8 cellular contexts compared by ENCODE assay signal in the genomic region with DNA sequence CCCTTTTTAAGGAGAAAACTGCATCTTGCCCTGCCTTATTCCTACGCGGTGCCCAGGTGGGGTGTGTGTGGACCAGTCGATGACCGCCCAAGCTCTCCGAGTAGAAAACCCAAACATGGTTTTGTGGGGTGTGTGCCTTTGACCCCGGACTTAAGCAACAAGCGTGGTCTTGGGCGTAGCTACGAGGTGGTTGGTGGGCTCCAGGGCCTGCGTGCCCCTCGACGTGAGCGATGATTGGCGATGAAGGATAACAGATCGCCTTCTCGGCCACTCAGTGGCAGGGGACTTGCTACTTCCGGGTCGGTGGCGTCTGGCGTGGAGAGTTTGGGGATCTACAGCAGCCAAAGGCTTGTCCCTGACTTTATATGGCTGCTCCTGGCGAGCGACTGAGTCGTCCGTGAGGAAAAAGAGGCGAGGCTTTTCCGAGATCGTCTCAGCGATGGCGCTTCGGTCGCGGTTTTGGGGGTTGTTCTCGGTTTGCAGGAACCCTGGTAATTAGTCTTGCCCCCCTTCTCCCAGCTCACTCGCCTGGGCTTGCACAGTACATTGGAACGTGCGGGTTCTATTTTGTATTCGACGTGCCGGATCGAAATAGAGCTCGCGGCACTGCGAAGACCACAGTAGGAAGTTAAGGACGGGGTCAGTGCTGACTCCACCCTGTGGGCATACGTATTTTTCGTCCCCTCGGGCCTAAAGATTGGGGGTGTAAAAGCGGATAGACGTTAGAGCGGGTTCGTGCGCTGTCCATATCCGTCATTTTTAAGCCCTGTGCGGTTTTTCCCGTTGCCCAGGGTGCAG. TPM values are rescaled to one million over a fixed set of nuclear protein-coding genes. Genes with fewer than 3 reads are reported as not detected.
DNase-seq lines count a peak whose midpoint lies in the region; ATAC-seq and TF ChIP-seq lines count a peak whose summit lies in the region.

Gene MRPL18 (plus strand): TSS at position 319 of the 798 bp plus-strand sequence. CDS start 121 bp downstream, at position 440.

- TF ChIP-seq CTCF in LNCaP clone FGC (IDR thresholded peaks at IDR 0.05; ENCODE audit: control insufficient read depth, extremely low read depth, insufficient read depth) (no peak), RWPE1 (conservative IDR thresholded peaks at IDR 0.05; ENCODE audit: low read depth) (no peak), fibroblast of lung (conservative IDR thresholded peaks at IDR 0.05 in 1 of 2, IDR thresholded peaks at IDR 0.05 in 1 of 2; ENCODE audit: low read depth in 1 of 2, low read length in 2 of 2) (no peak)

- peak within 1 kb of the TSS; percentile 95 for H3K27ac ChIP-seq in RWPE1
- peak within 1 kb of the TSS; percentile 85 for H3K27ac ChIP-seq in fibroblast of lung (ENCODE audit: insufficient read depth, low read length)
- peak within 1 kb of the TSS; percentile 94 for H3K27ac ChIP-seq in naive thymus-derived CD4-positive, alpha-beta T cell (ENCODE audit: low read depth, low read length)

- CTCF ChIA-PET in RWPE1 (lab: Yijun Ruan, JAX) = no interaction called here
- CTCF ChIA-PET in naive thymus-derived CD4-positive, alpha-beta T cell (lab: Charles Lee) = interaction anchor here (0.8 to 2.1 kb wide), 9 partner anchors 8 to 665 kb away, joined by 3 to 10 read pairs (median 3); partner anchors contain the start of gene ACAT2

- no peaks in the 10 kb centered on the region for H3K27me3 ChIP-seq in fibroblast of lung (ENCODE audit: control insufficient read depth, insufficient read depth, low read length)
- H3K27me3 ChIP-seq in naive thymus-derived CD4-positive, alpha-beta T cell (ENCODE audit: control insufficient read depth in 2 of 2, insufficient read depth in 2 of 2, low read length in 2 of 2) = no peaks in the 10 kb centered on the region

- H3K36me3 ChIP-seq in fibroblast of lung (ENCODE audit: control insufficient read depth, insufficient read depth, low read length) = peaks cover 5% of the 10 kb centered on the region
- peaks cover 0 to 24% (median 13%) of the 10 kb centered on the region in 3 experiments for H3K36me3 ChIP-seq in naive thymus-derived CD4-positive, alpha-beta T cell (ENCODE audit: control insufficient read depth in 2 of 3, insufficient read depth in 3 of 3, low read length in 3 of 3)

- peak within 1 kb of the TSS; percentile 95 for H3K4me3 Mint-ChIP-seq in activated T-helper 17 cell treated with anti-CD3 and anti-CD28 coated beads, Interleukin-2, amount 50 U/mL, for 72 hours
- H3K4me3 Mint-ChIP-seq in naive thymus-derived CD4-positive, alpha-beta T cell = peak within 1 kb of the TSS; percentile 94 to 100 (median 99)

- DNase-seq in Daoy (ENCODE audit: low read depth) (peak; percentile 100), GOT3 (lab: John Stamatoyannopoulos, UW) (peak; percentile 48), LNCaP clone FGC (ENCODE audit: low read depth) (peak; percentile 94), RWPE1 (ENCODE audit: low spot score) (peak; percentile 97), fibroblast of lung (ENCODE audit: low read depth in 2 of 2) (peak; percentile 98 to 99)
- peak; percentile 67 to 89 (median 85) for DNase-seq in naive thymus-derived CD4-positive, alpha-beta T cell
- DNase-seq in stimulated activated naive CD4-positive, alpha-beta T cell (lab: John Stamatoyannopoulos, UW) = peak; percentile 73 to 88 (median 84)

- H3K9ac ChIP-seq in fibroblast of lung (ENCODE audit: insufficient read depth, low read length) = peak within 1 kb of the TSS; percentile 95

- H3K4me2 ChIP-seq in fibroblast of lung (ENCODE audit: extremely low read depth, insufficient read depth, low read length) = peak within 1 kb of the TSS; percentile 82

- H4K20me1 ChIP-seq in fibroblast of lung (ENCODE audit: control insufficient read depth, extremely low read depth, insufficient read depth, low read length) = no peaks in the 10 kb centered on the region

- H3K9me3 Mint-ChIP-seq in activated T-helper 17 cell treated with anti-CD3 and anti-CD28 coated beads, Interleukin-2, amount 50 U/mL, for 72 hours = no peaks in the 10 kb centered on the region
- no peaks in the 10 kb centered on the region for H3K9me3 Mint-ChIP-seq in naive thymus-derived CD4-positive, alpha-beta T cell

- intact Hi-C loops in naive thymus-derived CD4-positive, alpha-beta T cell (cut with micrococcal nuclease) = loop anchor here (1.0 to 5.0 kb wide), 7 partner anchors 30 to 313 kb away; partner anchors contain the start of genes IGF2R (in 1 of the 2) and SOD2 (in 1 of the 2)

- H3K9me3 ChIP-seq in fibroblast of lung (ENCODE audit: control insufficient read depth, insufficient read depth, low read depth, low read length) = no peaks in the 10 kb centered on the region
- H3K9me3 ChIP-seq in naive thymus-derived CD4-positive, alpha-beta T cell (ENCODE audit: control insufficient read depth in 2 of 3, low read length in 3 of 3) = no peaks in the 10 kb centered on the region

- H2AFZ ChIP-seq in fibroblast of lung (ENCODE audit: low read length) = peak within 1 kb of the TSS; percentile 89

- peaks cover 96% of the 10 kb centered on the region for H3K36me3 Mint-ChIP-seq in activated T-helper 17 cell treated with anti-CD3 and anti-CD28 coated beads, Interleukin-2, amount 50 U/mL, for 72 hours (ENCODE audit: low read depth)
- peaks cover 4 to 37% (median 25%) of the 10 kb centered on the region in 5 donors for H3K36me3 Mint-ChIP-seq in naive thymus-derived CD4-positive, alpha-beta T cell

- POLR2A ChIA-PET in RWPE1 (lab: Yijun Ruan, JAX; ENCODE audit: low non-redundant PET) = interaction anchor here (0.7 to 1.6 kb wide), 3 partner anchors 10 to 64 kb away, joined by 3 to 9 read pairs (median 8); partner anchors contain the start of genes PNLDC1 and WTAP
- POLR2A ChIA-PET in naive thymus-derived CD4-positive, alpha-beta T cell (lab: Charles Lee) = interaction anchor here (0.8 to 6.1 kb wide), 27 partner anchors 9 to 226 kb away, joined by 3 to 101 read pairs (median 4); partner anchors contain the start of genes ACAT2, IGF2R, SOD2 and WTAP

- H3K4me1 Mint-ChIP-seq in activated T-helper 17 cell treated with anti-CD3 and anti-CD28 coated beads, Interleukin-2, amount 50 U/mL, for 72 hours = peaks cover 45% of the 10 kb centered on the region
- H3K4me1 Mint-ChIP-seq in naive thymus-derived CD4-positive, alpha-beta T cell = peaks cover 41 to 79% (median 66%) of the 10 kb centered on the region in 7 donors

- H3K4me3 ChIP-seq in LNCaP clone FGC (ENCODE audit: low read depth, low read length) (peak within 1 kb of the TSS; percentile 98), fibroblast of lung (replicated peaks in 1 of 4; ENCODE audit: control extremely low read depth in 1 of 4, insufficient read depth in 1 of 4, low read depth in 3 of 4, low read length in 4 of 4) (peak within 1 kb of the TSS; percentile 72 to 98 (median 90))
- peak within 1 kb of the TSS; percentile 98 for H3K4me3 ChIP-seq in naive thymus-derived CD4-positive, alpha-beta T cell (ENCODE audit: low read length)

- H3K27me3 Mint-ChIP-seq in activated T-helper 17 cell treated with anti-CD3 and anti-CD28 coated beads, Interleukin-2, amount 50 U/mL, for 72 hours = no peaks in the 10 kb centered on the region
- peaks cover 0 to 3% (median 0%) of the 10 kb centered on the region in 5 donors for H3K27me3 Mint-ChIP-seq in naive thymus-derived CD4-positive, alpha-beta T cell

- peak; percentile 87 for ATAC-seq in activated T-helper 17 cell treated with anti-CD3 and anti-CD28 coated beads, Interleukin-2, amount 50 U/mL, for 72 hours (replicated peaks)
- peak; percentile 84 for ATAC-seq in naive thymus-derived CD4-positive, alpha-beta T cell

- H3K79me2 ChIP-seq in fibroblast of lung (ENCODE audit: control insufficient read depth, insufficient read depth, low read length) = peaks cover 72% of the 10 kb centered on the region

- H3K27ac Mint-ChIP-seq in activated T-helper 17 cell treated with anti-CD3 and anti-CD28 coated beads, Interleukin-2, amount 50 U/mL, for 72 hours = peak within 1 kb of the TSS; percentile 97
- H3K27ac Mint-ChIP-seq in naive thymus-derived CD4-positive, alpha-beta T cell = peak within 1 kb of the TSS; percentile 95 to 99 (median 98)

- peaks cover 14% of the 10 kb centered on the region for H3K4me1 ChIP-seq in fibroblast of lung (ENCODE audit: control insufficient read depth, extremely low read depth, insufficient read depth, low read length)
- H3K4me1 ChIP-seq in naive thymus-derived CD4-positive, alpha-beta T cell (ENCODE audit: control insufficient read depth in 2 of 2, insufficient read depth in 2 of 2, low read length in 2 of 2) = peaks cover 15 to 27% of the 10 kb centered on the region in 2 donors

RNA-seq across cellular contexts. Expression of gene MRPL18, which starts in this region (rescaled TPM):
- total RNA-seq in Daoy (2014; rRNA removed; shearing (Covaris generic)) = 223 and 254 TPM in 2 replicates
- total RNA-seq in activated T-helper 17 cell treated with anti-CD3 and anti-CD28 coated beads, Interleukin-2, amount 50 U/mL, for 72 hours = 100 to 1,000 TPM in 1 of 2 donors, 10 to 100 TPM in 1; 61.9 to 124 TPM
- total RNA-seq in fibroblast of lung = 80.4 and 82.7 TPM in 2 replicates
- 87.1 and 101 TPM in 2 replicates for polyA plus RNA-seq in fibroblast of lung
- 87.8 and 94.7 TPM in 2 replicates for polyA plus RNA-seq in fibroblast of lung (2012)
- polyA minus RNA-seq in fibroblast of lung (ENCODE audit: low replicate concordance) = 32.2 and 33.7 TPM in 2 replicates
- total RNA-seq in naive thymus-derived CD4-positive, alpha-beta T cell = 10 to 100 TPM; 18.8 to 67.9 (median 39.4) TPM
- 100 to 1,000 TPM in 1 of 2 donors, 10 to 100 TPM in 1; 90.3 to 122 TPM for polyA plus RNA-seq in naive thymus-derived CD4-positive, alpha-beta T cell

Comparison
In these comparisons a context has a peak if more than half of its experiments do, and no peak if none do; other contexts are left out.
1. Peak in every context shown above with its lines: DNase-seq, ATAC-seq, H3K4me3 ChIP-seq and H3K27ac ChIP-seq.
2. DNase-seq: peak in every context shown above with its lines; median percentile 100 in Daoy; 98 in fibroblast of lung; 97 in RWPE1; 94 in LNCaP clone FGC; 85 in naive thymus-derived CD4-positive, alpha-beta T cell; 84 in stimulated activated naive CD4-positive, alpha-beta T cell; 48 in GOT3.